ENCODE assay signal across 3 cellular contexts in genomic region chr2:183027443-183027842, GRCh38.
A peak's percentile ranks its signal among the peaks of the same experiment; 100 is the strongest.
TF ChIP-seq lines count a peak whose summit lies in the region.

No MANE protein-coding gene starts in this region.

TF ChIP-seq in HepG2, 621 proteins besides CTCF, POLR2A, EP300 and RAD21:
- peak; percentile 81 for TF ChIP-seq ZNF121 (CRISPR knock-in tag; IDR thresholded peaks at IDR 0.05)
- no peak for TF ChIP-seq GLMP (CRISPR knock-in tag; IDR thresholded peaks at IDR 0.05; ENCODE audit: borderline replicate concordance)
- no peak for TF ChIP-seq ZKSCAN1 (IDR thresholded peaks at IDR 0.05; ENCODE audit: low read length)
- TF ChIP-seq DMAP1 (CRISPR knock-in tag; IDR thresholded peaks at IDR 0.05), result no peak
- no peak for TF ChIP-seq EZH2 (conservative IDR thresholded peaks at IDR 0.05; ENCODE audit: low read depth, low read length)
- TF ChIP-seq ZSCAN31 (CRISPR knock-in tag; IDR thresholded peaks at IDR 0.05; ENCODE audit: low read depth), result no peak
- TF ChIP-seq MYC (CRISPR knock-in tag; IDR thresholded peaks at IDR 0.05; ENCODE audit: borderline replicate concordance), result no peak
- TF ChIP-seq, protein P1, sequence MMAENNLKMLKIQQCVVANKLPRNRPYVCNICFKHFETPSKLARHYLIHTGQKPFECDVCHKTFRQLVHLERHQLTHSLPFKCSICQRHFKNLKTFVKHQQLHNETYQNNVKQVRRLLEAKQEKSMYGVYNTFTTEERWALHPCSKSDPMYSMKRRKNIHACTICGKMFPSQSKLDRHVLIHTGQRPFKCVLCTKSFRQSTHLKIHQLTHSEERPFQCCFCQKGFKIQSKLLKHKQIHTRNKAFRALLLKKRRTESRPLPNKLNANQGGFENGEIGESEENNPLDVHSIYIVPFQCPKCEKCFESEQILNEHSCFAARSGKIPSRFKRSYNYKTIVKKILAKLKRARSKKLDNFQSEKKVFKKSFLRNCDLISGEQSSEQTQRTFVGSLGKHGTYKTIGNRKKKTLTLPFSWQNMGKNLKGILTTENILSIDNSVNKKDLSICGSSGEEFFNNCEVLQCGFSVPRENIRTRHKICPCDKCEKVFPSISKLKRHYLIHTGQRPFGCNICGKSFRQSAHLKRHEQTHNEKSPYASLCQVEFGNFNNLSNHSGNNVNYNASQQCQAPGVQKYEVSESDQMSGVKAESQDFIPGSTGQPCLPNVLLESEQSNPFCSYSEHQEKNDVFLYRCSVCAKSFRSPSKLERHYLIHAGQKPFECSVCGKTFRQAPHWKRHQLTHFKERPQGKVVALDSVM (CRISPR knock-in tag; IDR thresholded peaks at IDR 0.05), result peak; percentile 79; the same call in 1 of the 2 replicates
- TF ChIP-seq ZNF343 (CRISPR knock-in tag; IDR thresholded peaks at IDR 0.05), result no peak
- no peak for TF ChIP-seq NR2F6 (IDR thresholded peaks at IDR 0.05)
- TF ChIP-seq NR2F6 (CRISPR knock-in tag; IDR thresholded peaks at IDR 0.05), result no peak
- TF ChIP-seq, protein P2, sequence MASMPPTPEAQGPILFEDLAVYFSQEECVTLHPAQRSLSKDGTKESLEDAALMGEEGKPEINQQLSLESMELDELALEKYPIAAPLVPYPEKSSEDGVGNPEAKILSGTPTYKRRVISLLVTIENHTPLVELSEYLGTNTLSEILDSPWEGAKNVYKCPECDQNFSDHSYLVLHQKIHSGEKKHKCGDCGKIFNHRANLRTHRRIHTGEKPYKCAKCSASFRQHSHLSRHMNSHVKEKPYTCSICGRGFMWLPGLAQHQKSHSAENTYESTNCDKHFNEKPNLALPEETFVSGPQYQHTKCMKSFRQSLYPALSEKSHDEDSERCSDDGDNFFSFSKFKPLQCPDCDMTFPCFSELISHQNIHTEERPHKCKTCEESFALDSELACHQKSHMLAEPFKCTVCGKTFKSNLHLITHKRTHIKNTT (CRISPR knock-in tag; IDR thresholded peaks at IDR 0.05), result no peak
- TF ChIP-seq ZNF703 (CRISPR knock-in tag; IDR thresholded peaks at IDR 0.05; ENCODE audit: borderline replicate concordance), result no peak
- no peak for TF ChIP-seq ZKSCAN8 (CRISPR knock-in tag; IDR thresholded peaks at IDR 0.05; ENCODE audit: borderline replicate concordance)
- TF ChIP-seq MBNL3 (CRISPR knock-in tag; conservative IDR thresholded peaks at IDR 0.05), result no peak
- TF ChIP-seq PHF20 (CRISPR knock-in tag; IDR thresholded peaks at IDR 0.05), result no peak
- TF ChIP-seq KDM4B (CRISPR knock-in tag; IDR thresholded peaks at IDR 0.05), result no peak
- TF ChIP-seq THRA (CRISPR knock-in tag; IDR thresholded peaks at IDR 0.05; ENCODE audit: borderline replicate concordance), result no peak

TF ChIP-seq in WTC11, 78 proteins besides CTCF, POLR2A, EP300 and RAD21:
- TF ChIP-seq GTF2I (CRISPR knock-in tag; conservative IDR thresholded peaks at IDR 0.05) (peak; percentile 64; the same call in 1 of the 2 replicates), TEAD1 (CRISPR knock-in tag; IDR thresholded peaks at IDR 0.05) (no peak), ELF4 (CRISPR knock-in tag; IDR thresholded peaks at IDR 0.05; ENCODE audit: low read depth) (no peak), SMAD3 (CRISPR knock-in tag; IDR thresholded peaks at IDR 0.05; ENCODE audit: borderline replicate concordance) (no peak), EMX1 (CRISPR knock-in tag; IDR thresholded peaks at IDR 0.05) (no peak), MXD4 (CRISPR knock-in tag; IDR thresholded peaks at IDR 0.05; ENCODE audit: borderline replicate concordance) (0 out of 2 replicates have a peak, but pooled peaks have one; percentile 22), FOXK1 (CRISPR knock-in tag; IDR thresholded peaks at IDR 0.05) (no peak), ZNF121 (CRISPR knock-in tag; IDR thresholded peaks at IDR 0.05) (peak; percentile 66; the same call in 1 of the 2 replicates)
- TF ChIP-seq, protein P3, sequence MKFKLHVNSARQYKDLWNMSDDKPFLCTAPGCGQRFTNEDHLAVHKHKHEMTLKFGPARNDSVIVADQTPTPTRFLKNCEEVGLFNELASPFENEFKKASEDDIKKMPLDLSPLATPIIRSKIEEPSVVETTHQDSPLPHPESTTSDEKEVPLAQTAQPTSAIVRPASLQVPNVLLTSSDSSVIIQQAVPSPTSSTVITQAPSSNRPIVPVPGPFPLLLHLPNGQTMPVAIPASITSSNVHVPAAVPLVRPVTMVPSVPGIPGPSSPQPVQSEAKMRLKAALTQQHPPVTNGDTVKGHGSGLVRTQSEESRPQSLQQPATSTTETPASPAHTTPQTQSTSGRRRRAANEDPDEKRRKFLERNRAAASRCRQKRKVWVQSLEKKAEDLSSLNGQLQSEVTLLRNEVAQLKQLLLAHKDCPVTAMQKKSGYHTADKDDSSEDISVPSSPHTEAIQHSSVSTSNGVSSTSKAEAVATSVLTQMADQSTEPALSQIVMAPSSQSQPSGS (CRISPR knock-in tag; IDR thresholded peaks at IDR 0.05; ENCODE audit: borderline replicate concordance, low read depth), result no peak
TF ChIP-seq in WTC11: peak in this region for 3.

TF ChIP-seq in H1, 55 proteins besides CTCF, POLR2A, EP300 and RAD21:
- no peak for TF ChIP-seq YY1 (IDR thresholded peaks at IDR 0.05; ENCODE audit: low read depth, low read length)
- no peak for TF ChIP-seq TBP (IDR thresholded peaks at IDR 0.05; ENCODE audit: low read depth, low read length)
- TF ChIP-seq, protein P4, sequence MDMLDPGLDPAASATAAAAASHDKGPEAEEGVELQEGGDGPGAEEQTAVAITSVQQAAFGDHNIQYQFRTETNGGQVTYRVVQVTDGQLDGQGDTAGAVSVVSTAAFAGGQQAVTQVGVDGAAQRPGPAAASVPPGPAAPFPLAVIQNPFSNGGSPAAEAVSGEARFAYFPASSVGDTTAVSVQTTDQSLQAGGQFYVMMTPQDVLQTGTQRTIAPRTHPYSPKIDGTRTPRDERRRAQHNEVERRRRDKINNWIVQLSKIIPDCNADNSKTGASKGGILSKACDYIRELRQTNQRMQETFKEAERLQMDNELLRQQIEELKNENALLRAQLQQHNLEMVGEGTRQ (IDR thresholded peaks at IDR 0.05; ENCODE audit: low read length), result no peak
- no peak for TF ChIP-seq POU5F1 (IDR thresholded peaks at IDR 0.05; ENCODE audit: low read depth, low read length)
- no peak for TF ChIP-seq SUZ12 (IDR thresholded peaks at IDR 0.05; ENCODE audit: low read length)
- no peak for TF ChIP-seq TEAD4 (IDR thresholded peaks at IDR 0.05; ENCODE audit: low read depth, low read length)
- TF ChIP-seq BCL11A (IDR thresholded peaks at IDR 0.05; ENCODE audit: low read depth in 2 of 2, low read length in 2 of 2), result no peak
- TF ChIP-seq KDM1A (IDR thresholded peaks at IDR 0.05; ENCODE audit: borderline replicate concordance, low read length), result peak; percentile 73
- TF ChIP-seq BACH1 (IDR thresholded peaks at IDR 0.05; ENCODE audit: low read length), result no peak
- no peak for TF ChIP-seq RNF2 (IDR thresholded peaks at IDR 0.05; ENCODE audit: borderline replicate concordance, low read depth, low read length, missing control alignments, poor library complexity, severe bottlenecking)
- TF ChIP-seq SAP30 (IDR thresholded peaks at IDR 0.05; ENCODE audit: insufficient read depth, insufficient replicate concordance, low read length), result no peak
- no peak for TF ChIP-seq NANOG (IDR thresholded peaks at IDR 0.05; ENCODE audit: insufficient read depth, low read depth, low read length, poor library complexity, severe bottlenecking)
- TF ChIP-seq EGR1 (IDR thresholded peaks at IDR 0.05; ENCODE audit: borderline replicate concordance, low read depth, low read length), result no peak
- no peak for TF ChIP-seq SRF (IDR thresholded peaks at IDR 0.05; ENCODE audit: low read depth, low read length)
- 0 out of 4 replicates have a peak, but pooled peaks of 1 of the 2 experiments have one; percentile 34 for TF ChIP-seq HDAC2 (IDR thresholded peaks at IDR 0.05; ENCODE audit: borderline replicate concordance in 1 of 2, low read depth in 2 of 2, low read length in 2 of 2)
